In the genomic region with DNA sequence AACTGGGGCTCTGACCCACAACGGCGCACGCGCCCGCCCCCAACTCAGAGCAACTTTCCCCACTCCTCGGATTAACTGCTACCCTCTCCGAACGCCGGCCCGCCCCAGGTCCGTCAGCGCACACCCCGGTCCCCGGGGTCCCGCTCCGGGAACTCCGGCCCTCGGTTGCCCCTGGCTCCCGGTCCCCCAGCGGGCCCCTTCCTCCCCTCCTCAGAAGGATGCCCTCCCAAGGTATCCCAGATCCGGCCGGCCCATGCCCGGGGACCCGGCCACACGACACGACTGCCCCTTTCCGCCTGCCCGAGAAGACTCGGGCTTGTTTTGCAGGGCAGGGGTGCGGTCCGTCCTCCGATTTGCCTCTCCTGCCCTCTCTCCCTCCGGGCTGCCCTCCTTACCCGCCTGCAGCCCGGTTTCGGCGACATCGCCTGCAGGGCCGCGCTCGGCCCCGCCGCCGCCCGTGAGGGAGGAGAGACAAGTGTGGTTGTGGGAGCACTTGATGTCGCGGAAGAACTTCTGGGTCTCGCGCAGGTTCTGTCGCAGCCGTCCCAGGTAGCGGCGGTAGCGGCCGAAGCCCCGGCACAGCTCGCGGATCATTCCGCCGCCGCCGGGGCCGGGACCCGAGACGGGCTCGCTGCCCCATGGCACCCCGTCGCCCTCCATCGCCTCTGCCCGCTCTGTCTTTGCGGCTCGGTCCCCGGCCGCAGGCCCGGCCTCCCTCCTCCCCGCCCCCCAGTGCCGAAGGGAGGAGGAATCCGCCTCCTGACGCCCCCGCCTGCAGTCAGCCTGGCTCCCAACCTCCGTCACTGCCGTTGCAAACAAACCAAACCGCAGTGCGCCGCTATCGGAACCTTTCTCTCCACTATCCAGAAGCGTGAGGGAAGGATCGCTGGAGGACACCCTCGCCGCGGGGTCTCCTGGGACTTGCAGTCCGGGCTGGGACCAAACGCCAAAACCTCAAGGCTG, we compare ENCODE assay signal across 8 cellular contexts. TPM values are rescaled to one million over a fixed set of nuclear protein-coding genes. Genes with fewer than 3 reads are reported as not detected.
DNase-seq lines count a peak whose midpoint lies in the region; ATAC-seq and TF ChIP-seq lines count a peak whose summit lies in the region.

A gene with protein sequence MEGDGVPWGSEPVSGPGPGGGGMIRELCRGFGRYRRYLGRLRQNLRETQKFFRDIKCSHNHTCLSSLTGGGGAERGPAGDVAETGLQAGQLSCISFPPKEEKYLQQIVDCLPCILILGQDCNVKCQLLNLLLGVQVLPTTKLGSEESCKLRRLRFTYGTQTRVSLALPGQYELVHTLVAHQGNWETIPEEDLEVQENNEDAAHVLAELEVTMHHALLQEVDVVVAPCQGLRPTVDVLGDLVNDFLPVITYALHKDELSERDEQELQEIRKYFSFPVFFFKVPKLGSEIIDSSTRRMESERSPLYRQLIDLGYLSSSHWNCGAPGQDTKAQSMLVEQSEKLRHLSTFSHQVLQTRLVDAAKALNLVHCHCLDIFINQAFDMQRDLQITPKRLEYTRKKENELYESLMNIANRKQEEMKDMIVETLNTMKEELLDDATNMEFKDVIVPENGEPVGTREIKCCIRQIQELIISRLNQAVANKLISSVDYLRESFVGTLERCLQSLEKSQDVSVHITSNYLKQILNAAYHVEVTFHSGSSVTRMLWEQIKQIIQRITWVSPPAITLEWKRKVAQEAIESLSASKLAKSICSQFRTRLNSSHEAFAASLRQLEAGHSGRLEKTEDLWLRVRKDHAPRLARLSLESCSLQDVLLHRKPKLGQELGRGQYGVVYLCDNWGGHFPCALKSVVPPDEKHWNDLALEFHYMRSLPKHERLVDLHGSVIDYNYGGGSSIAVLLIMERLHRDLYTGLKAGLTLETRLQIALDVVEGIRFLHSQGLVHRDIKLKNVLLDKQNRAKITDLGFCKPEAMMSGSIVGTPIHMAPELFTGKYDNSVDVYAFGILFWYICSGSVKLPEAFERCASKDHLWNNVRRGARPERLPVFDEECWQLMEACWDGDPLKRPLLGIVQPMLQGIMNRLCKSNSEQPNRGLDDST (minus strand): TSS at position 827 of the 963 bp plus-strand sequence. CDS start 167 bp downstream, at position 660.

- H3K4me3 ChIP-seq in left ventricle myocardium inferior: peak within 1 kb of the TSS; percentile 99
- peak within 1 kb of the TSS; percentile 90 for H3K4me3 ChIP-seq in upper lobe of right lung

- H3K27ac Mint-ChIP-seq in T-helper 17 cell (peak within 1 kb of the TSS; percentile 96), progenitor cell of endocrine pancreas (peak within 1 kb of the TSS; percentile 99)

- peak; percentile 92 for DNase-seq in GM13977 (ENCODE audit: low spot score)
- DNase-seq in NCI-H1694 (lab: John Stamatoyannopoulos, UW): peak; percentile 93
- DNase-seq in T-helper 17 cell: peak; percentile 69 to 87 (median 78)
- DNase-seq in amygdala (lab: John Stamatoyannopoulos, UW): peak; percentile 73 to 97 (median 94)
- DNase-seq in left ventricle myocardium inferior: peak; percentile 93
- DNase-seq in progenitor cell of endocrine pancreas (ENCODE audit: low spot score, unreplicated experiment): peak; percentile 78
- peak; percentile 95 for DNase-seq in upper lobe of right lung

- H3K27me3 Mint-ChIP-seq in T-helper 17 cell (no peaks in the 10 kb centered on the region), progenitor cell of endocrine pancreas (peaks cover 3% of the 10 kb centered on the region)

- no peaks in the 10 kb centered on the region for H3K36me3 ChIP-seq in left ventricle myocardium inferior
- no peaks in the 10 kb centered on the region for H3K36me3 ChIP-seq in upper lobe of right lung

- peaks cover 22% of the 10 kb centered on the region for H3K4me1 Mint-ChIP-seq in T-helper 17 cell
- H3K4me1 Mint-ChIP-seq in progenitor cell of endocrine pancreas (ENCODE audit: low read depth): peaks cover 15% of the 10 kb centered on the region

- H3K9me3 Mint-ChIP-seq in progenitor cell of endocrine pancreas (ENCODE audit: low read depth): no peaks in the 10 kb centered on the region

- H3K36me3 Mint-ChIP-seq in T-helper 17 cell (ENCODE audit: low read depth) (peaks cover 2% of the 10 kb centered on the region), progenitor cell of endocrine pancreas (ENCODE audit: insufficient read depth) (no peaks in the 10 kb centered on the region)

- in situ Hi-C loops in GM13977 (cut with MboI; ENCODE audit: low pct_unique_long_range_greater_than_20kb, low sequenced_read_pairs, unreplicated experiment): no loop called here

- H3K9me3 ChIP-seq in T-helper 17 cell (ENCODE audit: control insufficient read depth, low read length, poor library complexity, severe bottlenecking) (no peaks in the 10 kb centered on the region), left ventricle myocardium inferior (replicated peaks) (no peaks in the 10 kb centered on the region), upper lobe of right lung (no peaks in the 10 kb centered on the region)

- intact Hi-C loops in left ventricle myocardium inferior (cut with micrococcal nuclease): no loop called here
- intact Hi-C loops in upper lobe of right lung (cut with DNase I): no loop called here

- H3K27ac ChIP-seq in left ventricle myocardium inferior (replicated peaks): peak within 1 kb of the TSS; percentile 97
- H3K27ac ChIP-seq in upper lobe of right lung: peak within 1 kb of the TSS; percentile 93

- H3K4me1 ChIP-seq in left ventricle myocardium inferior (peaks cover 31% of the 10 kb centered on the region), upper lobe of right lung (peaks cover 13% of the 10 kb centered on the region)

- TF ChIP-seq CTCF in GM13977 (IDR thresholded peaks at IDR 0.05; ENCODE audit: extremely low read depth, insufficient read depth, missing control alignments) (no peak), left ventricle myocardium inferior (IDR thresholded peaks at IDR 0.05; ENCODE audit: borderline replicate concordance) (peak; percentile 13), progenitor cell of endocrine pancreas (IDR thresholded peaks at IDR 0.05; ENCODE audit: unreplicated experiment) (no peak), upper lobe of right lung (IDR thresholded peaks at IDR 0.05) (peak; percentile 5)

- H3K27me3 ChIP-seq in left ventricle myocardium inferior (ENCODE audit: low read depth) (peaks cover 3% of the 10 kb centered on the region), upper lobe of right lung (no peaks in the 10 kb centered on the region)

- H3K4me3 Mint-ChIP-seq in T-helper 17 cell: peak within 1 kb of the TSS; percentile 97
- peak within 1 kb of the TSS; percentile 96 for H3K4me3 Mint-ChIP-seq in progenitor cell of endocrine pancreas (ENCODE audit: low read depth)

- ATAC-seq in HG02870 (IDR thresholded peaks at IDR 0.05; ENCODE audit: unreplicated experiment): peak; percentile 86
- ATAC-seq in T-helper 17 cell: peak; percentile 93
- peak; percentile 97 for ATAC-seq in upper lobe of right lung

RNA-seq across cellular contexts. Expression of the gene that starts here (rescaled TPM):
- total RNA-seq in T-helper 17 cell (10 to 100 TPM; 10.5 to 13.5 TPM), left ventricle myocardium inferior (6.3 TPM), progenitor cell of endocrine pancreas (10.4 and 11.0 TPM in 2 replicates), upper lobe of right lung (12.7 TPM)

Comparison
In these comparisons a context has a peak if more than half of its experiments do, and no peak if none do; other contexts are left out.
1. Peak in every context shown above with its lines: DNase-seq, ATAC-seq, H3K4me3 ChIP-seq and H3K27ac ChIP-seq.
2. CTCF ChIP-seq: peak in left ventricle myocardium inferior (single experiment) and upper lobe of right lung (single experiment); none in GM13977 (single experiment) and progenitor cell of endocrine pancreas (single experiment).